Comparison of ENCODE assay signal across 16 cellular contexts in genomic region chr2:72083751-72084583, GRCh38.
"Had no signal": no experiment of that assay in that cellular context is flagged by ENCODE, and none has a peak within 500 bp of the region (broad histone marks: within the 10 kb centered on the region; RNA-seq: fewer than 3 reads in every experiment).

No MANE protein-coding gene starts in this region.

- H3K9ac ChIP-seq: neural progenitor cell had no signal

- DNase-seq: activated CD4-positive, CD25-positive, alpha-beta regulatory T cell treated with anti-CD3 and anti-CD28 coated beads, Interleukin-2, amount 50 U/mL, for 72 hours; activated naive CD4-positive, alpha-beta T cell treated with anti-CD3 and anti-CD28 coated beads, Interleukin-2, amount 10 ng/mL, durations not matched to agents 7 days and 5 days; caudate nucleus; colonic mucosa; effector CD4-positive, alpha-beta T cell; immature natural killer cell; pancreas; stimulated activated CD4-positive, alpha-beta T cell treated with anti-CD3 and anti-CD28 coated beads, Interleukin-15, amount 100 ng/mL, for 24 hours; stimulated activated CD4-positive, alpha-beta T cell treated with anti-CD3 and anti-CD28 coated beads, Interleukin-4, amount 100 ng/mL, for 24 hours; stimulated activated CD8-positive, alpha-beta memory T cell treated with anti-CD3 and anti-CD28 coated beads, Interleukin-4, amount 100 ng/mL, for 48 hours; stimulated activated naive CD4-positive, alpha-beta T cell treated with Interleukin-2 at 50 U/mL for 16 hours; T-cell; T-helper 9 cell; transverse colon had no signal

- H3K4me1 ChIP-seq: colonic mucosa, neural progenitor cell, pancreas, transverse colon had no signal

- H3K9me3 Mint-ChIP-seq: immature natural killer cell had no signal

- H3K27me3 Mint-ChIP-seq: activated naive CD4-positive, alpha-beta T cell treated with anti-CD3 and anti-CD28 coated beads, Interleukin-2, amount 10 ng/mL, durations not matched to agents 7 days and 5 days had no signal

- H3K27ac Mint-ChIP-seq: activated naive CD4-positive, alpha-beta T cell treated with anti-CD3 and anti-CD28 coated beads, Interleukin-2, amount 10 ng/mL, durations not matched to agents 7 days and 5 days; immature natural killer cell; neural progenitor cell; T-cell had no signal

- H3K27ac ChIP-seq: colonic mucosa, neural progenitor cell, pancreas, SK-N-MC, transverse colon had no signal

- H3K4me1 Mint-ChIP-seq: activated naive CD4-positive, alpha-beta T cell treated with anti-CD3 and anti-CD28 coated beads, Interleukin-2, amount 10 ng/mL, durations not matched to agents 7 days and 5 days; immature natural killer cell; T-cell had no signal

- H3K27me3 ChIP-seq: colonic mucosa, neural progenitor cell, pancreas, transverse colon had no signal

- H3K4me3 ChIP-seq: colonic mucosa, neural progenitor cell, pancreas, SK-N-MC, transverse colon had no signal

- H3K36me3 ChIP-seq: colonic mucosa, neural progenitor cell, pancreas, transverse colon had no signal

- H3K4me3 Mint-ChIP-seq: activated naive CD4-positive, alpha-beta T cell treated with anti-CD3 and anti-CD28 coated beads, Interleukin-2, amount 10 ng/mL, durations not matched to agents 7 days and 5 days; immature natural killer cell; neural progenitor cell; T-cell had no signal

- H3K4me2 ChIP-seq: neural progenitor cell had no signal

- H3K9me3 ChIP-seq: colonic mucosa, pancreas, transverse colon had no signal

- H2AFZ ChIP-seq: neural progenitor cell had no signal

- ATAC-seq: pancreas, T-cell had no signal
